9 cellular contexts compared by ENCODE assay signal in genomic region chr3:11558002-11558401, GRCh38.
DNase-seq lines count a peak whose midpoint lies in the region; ATAC-seq and TF ChIP-seq lines count a peak whose summit lies in the region.
"Had no signal": no experiment of that assay in that cellular context is flagged by ENCODE, and none has a peak within 500 bp of the region (broad histone marks: within the 10 kb centered on the region; RNA-seq: fewer than 3 reads in every experiment).

No MANE protein-coding gene starts in this region.

- H3K9me3 ChIP-seq in uterus = no peaks in the 10 kb centered on the region

- TF ChIP-seq POLR2A in uterus (IDR thresholded peaks at IDR 0.05) = no peak

- H3K4me1 ChIP-seq in uterus = peaks cover 12 to 37% of the 10 kb centered on the region in 2 donors

- H3K27me3 ChIP-seq in uterus = no peaks in the 10 kb centered on the region

- peak; percentile 13 to 14 for DNase-seq in stimulated activated CD4-positive, alpha-beta T cell treated with anti-CD3 and anti-CD28 coated beads, Interleukin-15, amount 100 ng/mL, for 48 hours (ENCODE audit: low read depth in 2 of 2)
- DNase-seq in stimulated activated CD4-positive, alpha-beta T cell treated with anti-CD3 and anti-CD28 coated beads, Interleukin-4, amount 100 ng/mL, for 1 hour = no peak
- peak; percentile 59 for DNase-seq in astrocyte of the cerebellum (ENCODE audit: low read depth)
- DNase-seq in kidney glomerular epithelial cell (lab: John Stamatoyannopoulos, UW) = peak; percentile 17
- peak in 1 of 2 donors; percentile 61 for DNase-seq in uterus
- no peak for DNase-seq in Kasumi-1 (lab: John Stamatoyannopoulos, UW)
- DNase-seq: activated CD8-positive, alpha-beta memory T cell treated with anti-CD3 and anti-CD28 coated beads, Interleukin-2, amount 50 U/mL, for 4 hours had no signal

- ATAC-seq in GM19397 (IDR thresholded peaks at IDR 0.05; ENCODE audit: unreplicated experiment) (no peak), HG03039 (IDR thresholded peaks at IDR 0.05; ENCODE audit: unreplicated experiment) (no peak)

- peak overlapping the region; percentile 79 to 88 for H3K27ac ChIP-seq in uterus

- H3K4me3 ChIP-seq in astrocyte of the cerebellum (ENCODE audit: low read depth, low read length) (no peak overlapping the region), uterus (no peak overlapping the region)

- in situ Hi-C loops in astrocyte of the cerebellum (cut with HindIII; ENCODE audit: low sequenced_read_pairs) = loop anchor here (25.0 kb wide), 1 partner anchor 171 kb away; no protein-coding TSS in a partner anchor

- TF ChIP-seq CTCF in astrocyte of the cerebellum (IDR thresholded peaks at IDR 0.05; ENCODE audit: low read depth, low read length, missing control alignments) = no peak
- no peak for TF ChIP-seq CTCF in uterus (IDR thresholded peaks at IDR 0.05)

- H3K36me3 ChIP-seq in uterus = no peaks in the 10 kb centered on the region

- intact Hi-C loops in uterus (cut with DNase I; ENCODE audit: low total_unique reads) = no loop called here

Comparison
In these comparisons a context has a peak if more than half of its experiments do, and no peak if none do; other contexts are left out.
1. DNase-seq: peak in stimulated activated CD4-positive, alpha-beta T cell treated with anti-CD3 and anti-CD28 coated beads, Interleukin-15, amount 100 ng/mL, for 48 hours (2 of 2), astrocyte of the cerebellum (single experiment) and kidney glomerular epithelial cell (single experiment); none in stimulated activated CD4-positive, alpha-beta T cell treated with anti-CD3 and anti-CD28 coated beads, Interleukin-4, amount 100 ng/mL, for 1 hour (single experiment) and Kasumi-1 (0 of 2).